ENCODE assay signal across 12 cellular contexts in the genomic region with DNA sequence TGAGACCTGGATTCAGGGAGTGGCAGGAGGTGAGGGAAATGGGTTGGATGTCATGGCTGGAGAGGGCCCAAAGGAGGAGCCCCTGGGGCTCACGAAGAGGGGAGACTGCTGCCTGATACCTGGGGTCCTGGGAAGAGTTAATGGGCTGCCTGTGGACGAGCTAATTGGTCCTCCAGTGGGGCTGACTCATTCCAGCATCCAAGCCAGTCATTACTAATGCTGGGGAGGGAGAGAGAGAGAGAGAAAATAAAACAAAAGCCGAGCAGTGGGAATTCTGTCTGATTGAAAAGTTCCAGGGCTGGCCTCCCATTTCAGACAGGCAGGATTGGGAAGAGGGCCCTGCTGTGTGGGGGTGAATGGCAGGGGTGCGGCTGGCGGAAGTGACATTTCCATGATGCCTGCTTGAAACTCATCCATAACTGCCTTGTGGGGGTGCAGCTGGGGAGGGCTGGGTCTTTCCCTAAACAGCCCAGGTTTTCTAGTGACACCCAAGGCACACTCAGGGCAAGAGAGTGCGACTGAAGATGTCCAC.
DNase-seq lines count a peak whose midpoint lies in the region; ATAC-seq and TF ChIP-seq lines count a peak whose summit lies in the region.
"Had no signal": no experiment of that assay in that cellular context is flagged by ENCODE, and none has a peak within 500 bp of the region (broad histone marks: within the 10 kb centered on the region; RNA-seq: fewer than 3 reads in every experiment).

No MANE protein-coding gene starts in this region.

- no peak for ATAC-seq in sciatic nerve
- ATAC-seq: CD8-positive, alpha-beta T cell; stimulated activated naive CD8-positive, alpha-beta T cell treated with anti-CD3 and anti-CD28 coated beads, Interleukin-15, amount 100 ng/mL, for 72 hours had no signal

- TF ChIP-seq CTCF in left ventricle myocardium inferior (IDR thresholded peaks at IDR 0.05; ENCODE audit: borderline replicate concordance): no peak

- peak; percentile 43 for DNase-seq in GM04504 (ENCODE audit: low read depth)
- DNase-seq in amniotic stem cell (lab: John Stamatoyannopoulos, UW): peak; percentile 4
- DNase-seq in left ventricle myocardium inferior: no peak
- peak; percentile 48 for DNase-seq in sciatic nerve (ENCODE audit: low spot score)
- DNase-seq in MV-4-11 (lab: John Stamatoyannopoulos, UW): no peak
- DNase-seq in NAMALWA (ENCODE audit: low spot score): no peak
- no peak for DNase-seq in NCI-H2107 (lab: John Stamatoyannopoulos, UW)
- no peak for DNase-seq in NCI-H446 treated with DMSO at 0.1 percent for 48 hours (lab: John Stamatoyannopoulos, UW)
- DNase-seq: NCI-H510A; stimulated activated naive CD8-positive, alpha-beta T cell treated with anti-CD3 and anti-CD28 coated beads, Interleukin-15, amount 100 ng/mL, for 72 hours had no signal

- H3K4me3 ChIP-seq in left ventricle myocardium inferior: no peak overlapping the region
- H3K4me3 ChIP-seq: cardiac muscle cell had no signal

- peak overlapping the region; percentile 31 for H3K27ac ChIP-seq in left ventricle myocardium inferior (replicated peaks)
- H3K27ac ChIP-seq: cardiac muscle cell had no signal

- H3K4me1 ChIP-seq in left ventricle myocardium inferior: peaks cover 15% of the 10 kb centered on the region

- H3K27me3 ChIP-seq in left ventricle myocardium inferior (ENCODE audit: low read depth): no peaks in the 10 kb centered on the region
- H3K27me3 ChIP-seq: cardiac muscle cell had no signal

- intact Hi-C loops in left ventricle myocardium inferior (cut with micrococcal nuclease) (no loop called here), sciatic nerve (cut with DNase I) (no loop called here)

- H3K9me3 ChIP-seq in left ventricle myocardium inferior (replicated peaks): peaks cover 19% of the 10 kb centered on the region

- H3K36me3 ChIP-seq in left ventricle myocardium inferior: no peaks in the 10 kb centered on the region
- H3K36me3 ChIP-seq: cardiac muscle cell had no signal

Comparison
In these comparisons a context has a peak if more than half of its experiments do, and no peak if none do; other contexts are left out.
1. DNase-seq: peak in GM04504 (single experiment), amniotic stem cell (single experiment) and sciatic nerve (single experiment); none in left ventricle myocardium inferior (single experiment), MV-4-11 (single experiment), NAMALWA (single experiment), NCI-H2107 (single experiment) and NCI-H446 treated with DMSO at 0.1 percent for 48 hours (single experiment).